Comparison of ENCODE assay signal across 1 cellular context in the genomic region with DNA sequence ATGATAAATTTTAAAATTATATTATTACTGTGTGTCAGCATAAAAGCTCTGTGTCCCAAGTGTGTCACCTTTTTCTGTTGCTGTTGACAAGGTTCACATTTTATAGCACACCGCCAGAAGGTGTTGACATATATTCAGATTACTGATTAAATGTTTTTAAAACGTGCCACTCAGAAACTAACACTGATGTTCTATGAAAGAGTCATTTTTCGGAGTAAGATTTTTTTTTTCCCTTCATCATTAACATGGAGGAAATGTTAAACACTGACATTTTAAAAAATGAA.
TF ChIP-seq lines count a peak whose summit lies in the region.

No MANE protein-coding gene starts in this region.

TF ChIP-seq in IMR-90, 13 proteins besides CTCF, POLR2A, EP300 and RAD21 (continued from another document):
- TF ChIP-seq, protein P1, sequence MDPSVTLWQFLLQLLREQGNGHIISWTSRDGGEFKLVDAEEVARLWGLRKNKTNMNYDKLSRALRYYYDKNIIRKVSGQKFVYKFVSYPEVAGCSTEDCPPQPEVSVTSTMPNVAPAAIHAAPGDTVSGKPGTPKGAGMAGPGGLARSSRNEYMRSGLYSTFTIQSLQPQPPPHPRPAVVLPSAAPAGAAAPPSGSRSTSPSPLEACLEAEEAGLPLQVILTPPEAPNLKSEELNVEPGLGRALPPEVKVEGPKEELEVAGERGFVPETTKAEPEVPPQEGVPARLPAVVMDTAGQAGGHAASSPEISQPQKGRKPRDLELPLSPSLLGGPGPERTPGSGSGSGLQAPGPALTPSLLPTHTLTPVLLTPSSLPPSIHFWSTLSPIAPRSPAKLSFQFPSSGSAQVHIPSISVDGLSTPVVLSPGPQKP (IDR thresholded peaks at IDR 0.05; ENCODE audit: borderline replicate concordance, low read depth, low read length) = no peak
- TF ChIP-seq SMC3 (IDR thresholded peaks at IDR 0.05; ENCODE audit: low read depth, low read length) (no peak), MAZ (IDR thresholded peaks at IDR 0.05; ENCODE audit: borderline replicate concordance, low read depth, low read length) (no peak), FOS (IDR thresholded peaks at IDR 0.05; ENCODE audit: low read depth, low read length) (no peak)
